In the genomic region with DNA sequence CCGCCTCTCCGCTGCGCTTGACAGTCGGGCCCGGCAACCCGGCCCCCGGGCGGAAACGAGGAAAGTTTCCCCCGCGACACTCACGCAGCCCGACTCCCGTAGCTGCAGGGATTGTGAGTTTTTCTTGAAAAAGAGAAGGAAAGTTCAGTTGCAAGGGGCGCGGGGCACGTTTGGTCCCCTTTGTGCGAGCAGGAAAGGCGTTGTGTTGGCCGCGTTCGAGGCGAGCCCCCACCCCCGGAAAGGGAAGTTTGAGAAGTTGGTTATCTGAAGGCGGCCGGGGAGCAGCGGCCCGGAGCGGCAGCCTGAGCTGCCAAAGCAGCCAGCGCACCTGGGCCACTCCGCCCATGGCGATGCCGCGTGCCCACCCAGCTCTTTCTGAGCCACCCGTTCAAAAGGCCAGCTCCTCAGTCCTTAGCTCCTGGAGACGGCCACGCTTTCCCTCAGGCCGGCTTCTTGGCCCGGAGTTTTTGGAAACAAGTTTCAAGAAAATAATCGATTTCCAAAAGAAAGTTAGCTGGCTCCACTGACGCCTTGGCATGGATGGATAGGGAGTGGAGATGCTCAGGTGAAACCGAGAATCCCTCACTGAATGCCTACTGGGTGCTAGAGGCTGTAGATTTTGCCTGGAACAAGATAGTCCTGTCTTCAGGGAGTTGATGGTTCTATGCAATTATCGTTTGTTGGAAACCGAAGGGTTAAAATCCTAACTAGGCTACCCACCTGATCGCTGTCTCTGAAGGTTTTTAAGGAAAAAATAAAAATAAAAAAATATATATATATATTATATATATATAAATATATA, we compare ENCODE assay signal across 1 cellular context.
TF ChIP-seq lines count a peak whose summit lies in the region.

No MANE protein-coding gene starts in this region.

TF ChIP-seq in HepG2, 621 proteins besides CTCF, POLR2A, EP300 and RAD21 (continued from another document):
- TF ChIP-seq, protein P1, sequence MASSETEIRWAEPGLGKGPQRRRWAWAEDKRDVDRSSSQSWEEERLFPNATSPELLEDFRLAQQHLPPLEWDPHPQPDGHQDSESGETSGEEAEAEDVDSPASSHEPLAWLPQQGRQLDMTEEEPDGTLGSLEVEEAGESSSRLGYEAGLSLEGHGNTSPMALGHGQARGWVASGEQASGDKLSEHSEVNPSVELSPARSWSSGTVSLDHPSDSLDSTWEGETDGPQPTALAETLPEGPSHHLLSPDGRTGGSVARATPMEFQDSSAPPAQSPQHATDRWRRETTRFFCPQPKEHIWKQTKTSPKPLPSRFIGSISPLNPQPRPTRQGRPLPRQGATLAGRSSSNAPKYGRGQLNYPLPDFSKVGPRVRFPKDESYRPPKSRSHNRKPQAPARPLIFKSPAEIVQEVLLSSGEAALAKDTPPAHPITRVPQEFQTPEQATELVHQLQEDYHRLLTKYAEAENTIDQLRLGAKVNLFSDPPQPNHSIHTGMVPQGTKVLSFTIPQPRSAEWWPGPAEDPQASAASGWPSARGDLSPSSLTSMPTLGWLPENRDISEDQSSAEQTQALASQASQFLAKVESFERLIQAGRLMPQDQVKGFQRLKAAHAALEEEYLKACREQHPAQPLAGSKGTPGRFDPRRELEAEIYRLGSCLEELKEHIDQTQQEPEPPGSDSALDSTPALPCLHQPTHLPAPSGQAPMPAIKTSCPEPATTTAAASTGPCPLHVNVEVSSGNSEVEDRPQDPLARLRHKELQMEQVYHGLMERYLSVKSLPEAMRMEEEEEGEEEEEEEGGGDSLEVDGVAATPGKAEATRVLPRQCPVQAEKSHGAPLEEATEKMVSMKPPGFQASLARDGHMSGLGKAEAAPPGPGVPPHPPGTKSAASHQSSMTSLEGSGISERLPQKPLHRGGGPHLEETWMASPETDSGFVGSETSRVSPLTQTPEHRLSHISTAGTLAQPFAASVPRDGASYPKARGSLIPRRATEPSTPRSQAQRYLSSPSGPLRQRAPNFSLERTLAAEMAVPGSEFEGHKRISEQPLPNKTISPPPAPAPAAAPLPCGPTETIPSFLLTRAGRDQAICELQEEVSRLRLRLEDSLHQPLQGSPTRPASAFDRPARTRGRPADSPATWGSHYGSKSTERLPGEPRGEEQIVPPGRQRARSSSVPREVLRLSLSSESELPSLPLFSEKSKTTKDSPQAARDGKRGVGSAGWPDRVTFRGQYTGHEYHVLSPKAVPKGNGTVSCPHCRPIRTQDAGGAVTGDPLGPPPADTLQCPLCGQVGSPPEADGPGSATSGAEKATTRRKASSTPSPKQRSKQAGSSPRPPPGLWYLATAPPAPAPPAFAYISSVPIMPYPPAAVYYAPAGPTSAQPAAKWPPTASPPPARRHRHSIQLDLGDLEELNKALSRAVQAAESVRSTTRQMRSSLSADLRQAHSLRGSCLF (CRISPR knock-in tag; IDR thresholded peaks at IDR 0.05; ENCODE audit: borderline replicate concordance), result 0 out of 2 replicates have a peak, but pooled peaks have one; percentile 22
- TF ChIP-seq ZFAT (CRISPR knock-in tag; conservative IDR thresholded peaks at IDR 0.05) (0 out of 2 replicates have a peak, but pooled peaks have one; percentile 17), TCF12 (IDR thresholded peaks at IDR 0.05) (no peak), TCF12 (CRISPR knock-in tag; IDR thresholded peaks at IDR 0.05) (0 out of 2 replicates have a peak, but pooled peaks have one; percentile 61), RARA (CRISPR knock-in tag; IDR thresholded peaks at IDR 0.05) (no peak), ZNF232 (CRISPR knock-in tag; IDR thresholded peaks at IDR 0.05; ENCODE audit: borderline replicate concordance) (peak; percentile 52; the same call in 1 of the 2 replicates), U2AF1 (optimal IDR thresholded peaks at IDR 0.05; ENCODE audit: low read depth, low read length) (peak; percentile 83)
- TF ChIP-seq, protein P2, sequence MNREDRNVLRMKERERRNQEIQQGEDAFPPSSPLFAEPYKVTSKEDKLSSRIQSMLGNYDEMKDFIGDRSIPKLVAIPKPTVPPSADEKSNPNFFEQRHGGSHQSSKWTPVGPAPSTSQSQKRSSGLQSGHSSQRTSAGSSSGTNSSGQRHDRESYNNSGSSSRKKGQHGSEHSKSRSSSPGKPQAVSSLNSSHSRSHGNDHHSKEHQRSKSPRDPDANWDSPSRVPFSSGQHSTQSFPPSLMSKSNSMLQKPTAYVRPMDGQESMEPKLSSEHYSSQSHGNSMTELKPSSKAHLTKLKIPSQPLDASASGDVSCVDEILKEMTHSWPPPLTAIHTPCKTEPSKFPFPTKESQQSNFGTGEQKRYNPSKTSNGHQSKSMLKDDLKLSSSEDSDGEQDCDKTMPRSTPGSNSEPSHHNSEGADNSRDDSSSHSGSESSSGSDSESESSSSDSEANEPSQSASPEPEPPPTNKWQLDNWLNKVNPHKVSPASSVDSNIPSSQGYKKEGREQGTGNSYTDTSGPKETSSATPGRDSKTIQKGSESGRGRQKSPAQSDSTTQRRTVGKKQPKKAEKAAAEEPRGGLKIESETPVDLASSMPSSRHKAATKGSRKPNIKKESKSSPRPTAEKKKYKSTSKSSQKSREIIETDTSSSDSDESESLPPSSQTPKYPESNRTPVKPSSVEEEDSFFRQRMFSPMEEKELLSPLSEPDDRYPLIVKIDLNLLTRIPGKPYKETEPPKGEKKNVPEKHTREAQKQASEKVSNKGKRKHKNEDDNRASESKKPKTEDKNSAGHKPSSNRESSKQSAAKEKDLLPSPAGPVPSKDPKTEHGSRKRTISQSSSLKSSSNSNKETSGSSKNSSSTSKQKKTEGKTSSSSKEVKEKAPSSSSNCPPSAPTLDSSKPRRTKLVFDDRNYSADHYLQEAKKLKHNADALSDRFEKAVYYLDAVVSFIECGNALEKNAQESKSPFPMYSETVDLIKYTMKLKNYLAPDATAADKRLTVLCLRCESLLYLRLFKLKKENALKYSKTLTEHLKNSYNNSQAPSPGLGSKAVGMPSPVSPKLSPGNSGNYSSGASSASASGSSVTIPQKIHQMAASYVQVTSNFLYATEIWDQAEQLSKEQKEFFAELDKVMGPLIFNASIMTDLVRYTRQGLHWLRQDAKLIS (CRISPR knock-in tag; IDR thresholded peaks at IDR 0.05), result peak; percentile 97
- TF ChIP-seq, protein P3, sequence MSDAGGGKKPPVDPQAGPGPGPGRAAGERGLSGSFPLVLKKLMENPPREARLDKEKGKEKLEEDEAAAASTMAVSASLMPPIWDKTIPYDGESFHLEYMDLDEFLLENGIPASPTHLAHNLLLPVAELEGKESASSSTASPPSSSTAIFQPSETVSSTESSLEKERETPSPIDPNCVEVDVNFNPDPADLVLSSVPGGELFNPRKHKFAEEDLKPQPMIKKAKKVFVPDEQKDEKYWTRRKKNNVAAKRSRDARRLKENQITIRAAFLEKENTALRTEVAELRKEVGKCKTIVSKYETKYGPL (CRISPR knock-in tag; IDR thresholded peaks at IDR 0.05), result peak; percentile 30; the same call in 1 of the 2 replicates
TF ChIP-seq in HepG2: peak in this region for 61.
